In the genomic region with DNA sequence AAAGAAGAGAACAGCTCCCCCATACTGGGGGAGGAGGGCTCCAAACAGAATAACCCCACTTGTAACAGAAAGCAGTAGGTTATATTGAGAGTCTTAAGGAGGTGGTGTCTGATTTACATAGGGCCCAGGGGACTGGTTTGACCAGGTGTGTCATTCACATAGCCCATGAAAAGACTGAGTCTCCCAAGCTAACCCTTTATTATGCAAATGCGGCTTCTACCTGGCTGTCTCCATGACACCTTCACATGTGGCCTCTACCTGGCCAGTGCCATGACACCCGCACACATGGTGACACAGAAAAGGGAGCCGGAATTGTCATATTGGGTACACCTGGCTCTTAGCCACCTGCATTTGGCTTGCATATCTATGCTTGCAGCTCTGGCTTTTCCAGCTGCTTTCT, we compare ENCODE assay signal across 1 cellular context.
TF ChIP-seq lines count a peak whose summit lies in the region.

No MANE protein-coding gene starts in this region.

TF ChIP-seq in GM23338, 12 proteins besides CTCF, POLR2A, EP300 and RAD21 (continued from another document):
- TF ChIP-seq, protein P1, sequence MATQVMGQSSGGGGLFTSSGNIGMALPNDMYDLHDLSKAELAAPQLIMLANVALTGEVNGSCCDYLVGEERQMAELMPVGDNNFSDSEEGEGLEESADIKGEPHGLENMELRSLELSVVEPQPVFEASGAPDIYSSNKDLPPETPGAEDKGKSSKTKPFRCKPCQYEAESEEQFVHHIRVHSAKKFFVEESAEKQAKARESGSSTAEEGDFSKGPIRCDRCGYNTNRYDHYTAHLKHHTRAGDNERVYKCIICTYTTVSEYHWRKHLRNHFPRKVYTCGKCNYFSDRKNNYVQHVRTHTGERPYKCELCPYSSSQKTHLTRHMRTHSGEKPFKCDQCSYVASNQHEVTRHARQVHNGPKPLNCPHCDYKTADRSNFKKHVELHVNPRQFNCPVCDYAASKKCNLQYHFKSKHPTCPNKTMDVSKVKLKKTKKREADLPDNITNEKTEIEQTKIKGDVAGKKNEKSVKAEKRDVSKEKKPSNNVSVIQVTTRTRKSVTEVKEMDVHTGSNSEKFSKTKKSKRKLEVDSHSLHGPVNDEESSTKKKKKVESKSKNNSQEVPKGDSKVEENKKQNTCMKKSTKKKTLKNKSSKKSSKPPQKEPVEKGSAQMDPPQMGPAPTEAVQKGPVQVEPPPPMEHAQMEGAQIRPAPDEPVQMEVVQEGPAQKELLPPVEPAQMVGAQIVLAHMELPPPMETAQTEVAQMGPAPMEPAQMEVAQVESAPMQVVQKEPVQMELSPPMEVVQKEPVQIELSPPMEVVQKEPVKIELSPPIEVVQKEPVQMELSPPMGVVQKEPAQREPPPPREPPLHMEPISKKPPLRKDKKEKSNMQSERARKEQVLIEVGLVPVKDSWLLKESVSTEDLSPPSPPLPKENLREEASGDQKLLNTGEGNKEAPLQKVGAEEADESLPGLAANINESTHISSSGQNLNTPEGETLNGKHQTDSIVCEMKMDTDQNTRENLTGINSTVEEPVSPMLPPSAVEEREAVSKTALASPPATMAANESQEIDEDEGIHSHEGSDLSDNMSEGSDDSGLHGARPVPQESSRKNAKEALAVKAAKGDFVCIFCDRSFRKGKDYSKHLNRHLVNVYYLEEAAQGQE (IDR thresholded peaks at IDR 0.05; ENCODE audit: unreplicated experiment): no peak
- TF ChIP-seq ZNF114 (CRISPR knock-in tag; IDR thresholded peaks at IDR 0.05) (no peak), STAT1 (IDR thresholded peaks at IDR 0.05; ENCODE audit: unreplicated experiment) (no peak), CREB1 (CRISPR knock-in tag; IDR thresholded peaks at IDR 0.05; ENCODE audit: low read depth) (no peak; the same call in 1 of the 2 replicates)
